Comparison of ENCODE assay signal across 1 cellular context in the genomic region with DNA sequence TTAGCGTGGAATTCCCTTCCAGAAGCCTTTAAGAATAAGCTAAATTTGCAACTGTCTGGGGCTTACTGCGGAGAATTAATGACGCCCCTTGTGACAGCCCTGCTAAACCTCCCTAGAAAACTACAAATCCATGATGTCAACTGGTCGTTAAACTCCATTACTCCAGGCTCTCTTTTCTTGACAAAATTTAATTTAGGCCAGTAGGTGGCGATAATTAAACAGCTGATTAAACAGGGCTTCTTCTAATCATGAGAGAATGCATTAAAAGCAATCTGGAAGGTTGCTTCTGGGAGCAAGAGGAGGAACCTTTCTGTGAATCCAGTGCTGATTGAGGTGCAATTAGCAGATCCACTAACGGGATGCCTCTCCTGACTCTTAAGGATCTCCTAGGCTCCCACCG.
TF ChIP-seq lines count a peak whose summit lies in the region.

No MANE protein-coding gene starts in this region.

TF ChIP-seq in endothelial cell of umbilical vein, 7 proteins besides CTCF, POLR2A, EP300 and RAD21:
- TF ChIP-seq MYC (IDR thresholded peaks at IDR 0.05; ENCODE audit: low read depth, low read length): no peak
- TF ChIP-seq MAX (IDR thresholded peaks at IDR 0.05; ENCODE audit: insufficient read depth, insufficient read length): no peak
- no peak for TF ChIP-seq EZH2 (IDR thresholded peaks at IDR 0.05; ENCODE audit: borderline replicate concordance, low read depth, low read length, severe bottlenecking)
- TF ChIP-seq GATA2 (IDR thresholded peaks at IDR 0.05; ENCODE audit: insufficient read depth, insufficient read length, low read depth, low read length): no peak
- TF ChIP-seq POLR2AphosphoS5 (IDR thresholded peaks at IDR 0.05; ENCODE audit: insufficient read depth, low read depth, low read length): no peak
- TF ChIP-seq FOS (IDR thresholded peaks at IDR 0.05; ENCODE audit: borderline replicate concordance, insufficient read depth, low read length): no peak
- no peak for TF ChIP-seq JUN (IDR thresholded peaks at IDR 0.05; ENCODE audit: borderline replicate concordance, insufficient read depth, insufficient read length, low read depth)
